ENCODE assay signal across 8 cellular contexts in the genomic region with DNA sequence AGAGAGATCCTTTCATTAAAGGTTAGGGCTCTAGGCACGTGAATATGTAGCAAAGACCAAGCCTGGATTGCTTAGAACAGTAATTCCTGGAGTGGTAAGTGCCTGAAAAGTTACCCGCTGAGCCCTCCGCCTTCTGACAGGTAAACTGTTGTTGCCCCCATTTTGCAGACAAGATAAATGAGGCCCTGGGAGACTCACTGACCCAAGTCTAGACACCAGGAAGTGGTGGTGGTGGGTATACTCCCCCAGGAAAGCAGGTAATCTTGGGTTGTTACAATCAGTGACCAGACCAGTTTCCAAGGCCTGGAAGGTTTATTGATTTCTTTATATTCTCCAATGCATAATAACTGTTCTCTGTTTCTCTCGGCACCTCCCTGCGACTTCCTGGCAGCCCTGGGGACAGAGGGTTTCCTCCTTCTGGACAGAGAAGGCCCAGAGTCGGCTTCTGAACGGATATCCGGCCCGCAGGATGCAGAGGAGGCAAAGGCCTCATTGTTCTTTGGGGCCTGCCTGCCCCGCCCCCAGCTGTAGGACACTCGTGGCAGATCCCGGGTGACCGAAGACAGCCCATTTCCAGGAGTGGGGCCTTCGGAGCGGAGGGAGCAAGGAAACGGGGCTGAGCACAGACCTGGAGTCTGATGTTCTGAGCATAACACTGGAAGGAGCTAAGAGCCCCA. TPM values are rescaled to one million over a fixed set of nuclear protein-coding genes. Genes with fewer than 3 reads are reported as not detected.
DNase-seq lines count a peak whose midpoint lies in the region; ATAC-seq, FAIRE-seq and TF ChIP-seq lines count a peak whose summit lies in the region.

No MANE protein-coding gene starts in this region.

- H3K4me3 ChIP-seq in GM12878: peak overlapping the region; percentile 73
- H3K4me3 ChIP-seq in iPS-20b (ENCODE audit: low read length): peak overlapping the region; percentile 66; the same call in 1 of the 2 replicates
- peak overlapping the region in 1 of 2 donors; percentile 87 for H3K4me3 ChIP-seq in small intestine (ENCODE audit: low read depth in 1 of 2, low read length in 2 of 2)

- TF ChIP-seq EP300 in GM12878 (IDR thresholded peaks at IDR 0.05; ENCODE audit: borderline replicate concordance in 1 of 2, control insufficient read depth in 1 of 2, low read depth in 2 of 2, low read length in 2 of 2): no peak

- in situ Hi-C loops in GM13976 (cut with MboI; ENCODE audit: low sequenced_read_pairs, unreplicated experiment): no loop called here
- in situ Hi-C loops in GM12878 (cut with MboI): loop anchor here (5.0 kb wide), 1 partner anchor 286 kb away; no protein-coding TSS in a partner anchor

- intact Hi-C loops in GM12878 (cut with micrococcal nuclease; ENCODE audit: unreplicated experiment): loop anchor here (1.0 to 5.0 kb wide), 5 partner anchors 211 to 446 kb away; partner anchors contain the start of genes BAG3, RGS10 and TIAL1

- DNase-seq in GM13976 (ENCODE audit: low spot score) (peak; percentile 74), SKM-1 (lab: John Stamatoyannopoulos, UW; ENCODE audit: unreplicated experiment) (peak; percentile 35), GM12878 (ENCODE audit: low read depth, low spot score) (no peak), small intestine (peak; percentile 78), NCI-H2171 (lab: John Stamatoyannopoulos, UW) (no peak), putamen (ENCODE audit: low spot score) (no peak)

- peaks cover 34% of the 10 kb centered on the region for H3K79me2 ChIP-seq in GM12878 (ENCODE audit: control insufficient read depth, insufficient read depth, low read length)

- POLR2A ChIA-PET in GM12878 (lab: Charles Lee): interaction anchor here (0.5 to 1.6 kb wide), 5 partner anchors 17 to 523 kb away, joined by 3 to 7 read pairs (median 6); partner anchors contain the start of gene EIF3A

- SMC1A ChIA-PET in GM12878 (lab: Charles Lee; ENCODE audit: uncharacterized antibody, unreplicated experiment): interaction anchor here (0.8 to 5.3 kb wide), 13 partner anchors 8 to 311 kb away, joined by 3 to 28 read pairs (median 5); no protein-coding TSS in a partner anchor

- 13% methylated on average over 16 of the region's 16 CpGs for WGBS in GM12878 (ENCODE audit: insufficient coverage, insufficient replicate concordance, low lambda C conversion rate, missing lambda C conversion rate)
- WGBS in small intestine, 3 donors: 18 to 23% (median 19%) methylated on average over 16 of the region's 16 CpGs

- RAD21 ChIA-PET in GM12878 (lab: Charles Lee; ENCODE audit: unreplicated experiment): interaction anchor here (0.6 to 3.8 kb wide), 23 partner anchors 7 to 499 kb away, joined by 3 to 46 read pairs (median 5); partner anchors contain the start of genes PRDX3 and RGS10

- peak; percentile 30 for ATAC-seq in HG02981 (IDR thresholded peaks at IDR 0.05; ENCODE audit: unreplicated experiment)
- peak; percentile 68 for ATAC-seq in GM12878

- no peak for TF ChIP-seq RAD21 in GM12878 (IDR thresholded peaks at IDR 0.05; ENCODE audit: insufficient read depth, low read depth, low read length)

- peak; percentile 47 for FAIRE-seq in GM12878 (lab: Jason Lieb, UNC)
- FAIRE-seq in small intestine (lab: Jason Lieb, UNC): no peak

- H3K27ac ChIP-seq in GM12878 (ENCODE audit: control insufficient read depth, insufficient read depth): peak overlapping the region; percentile 85
- no peak overlapping the region for H3K27ac ChIP-seq in iPS-20b (ENCODE audit: low read length)
- H3K27ac ChIP-seq in small intestine (ENCODE audit: low read depth in 1 of 2, low read length in 1 of 2): peak overlapping the region; percentile 95 to 98

- H3K36me3 ChIP-seq in GM12878 (ENCODE audit: control insufficient read depth in 2 of 2, insufficient read depth in 2 of 2, low read length in 1 of 2): no peaks in the 10 kb centered on the region
- no peaks in the 10 kb centered on the region for H3K36me3 ChIP-seq in iPS-20b (ENCODE audit: insufficient read depth, low read depth, low read length)
- H3K36me3 ChIP-seq in small intestine (ENCODE audit: control insufficient read depth in 2 of 2, insufficient read depth in 2 of 2, low read length in 2 of 2): no peaks in the 10 kb centered on the region

- H3K9ac ChIP-seq in GM12878 (ENCODE audit: control insufficient read depth, insufficient read depth, low read length): peak overlapping the region; percentile 84
- peak overlapping the region; percentile 79; the same call in 1 of the 2 replicates for H3K9ac ChIP-seq in iPS-20b (ENCODE audit: low read depth, low read length)

- TSS peak; percentile 97 for BruUV-seq in GM12878 (replicated peaks; lab: Mats Ljungman, UMichigan)

- H3K4me1 ChIP-seq in GM12878 (ENCODE audit: control insufficient read depth, insufficient read depth, low read length): peaks cover 5% of the 10 kb centered on the region
- H3K4me1 ChIP-seq in iPS-20b (ENCODE audit: insufficient read depth, low read length): peaks cover 14% of the 10 kb centered on the region; the same call in 1 of the 2 replicates
- peaks cover 2 to 3% of the 10 kb centered on the region in 2 donors for H3K4me1 ChIP-seq in small intestine (ENCODE audit: control insufficient read depth in 2 of 2, insufficient read depth in 1 of 2, low read depth in 1 of 2, low read length in 1 of 2)

- CTCF ChIA-PET in GM12878 (lab: Yijun Ruan, JAX): interaction anchor here (0.6 to 4.6 kb wide), 26 partner anchors 8 to 445 kb away, joined by 3 to 43 read pairs (median 4); partner anchors contain the start of genes BAG3 and RGS10

- no peaks in the 10 kb centered on the region for H3K9me3 ChIP-seq in GM12878 (replicated peaks; ENCODE audit: control insufficient read depth, insufficient read depth, low read length)
- H3K9me3 ChIP-seq in iPS-20b (ENCODE audit: insufficient read depth, low read depth, low read length): no peaks in the 10 kb centered on the region
- H3K9me3 ChIP-seq in small intestine (ENCODE audit: control insufficient read depth, low read depth): no peaks in the 10 kb centered on the region

- H4K20me1 ChIP-seq in GM12878 (ENCODE audit: control insufficient read depth, insufficient read depth): no peaks in the 10 kb centered on the region

- H2AFZ ChIP-seq in GM12878 (ENCODE audit: control insufficient read depth, low read depth, low read length): peak overlapping the region; percentile 62

- TF ChIP-seq CTCF in GM13976 (IDR thresholded peaks at IDR 0.05; ENCODE audit: borderline replicate concordance, control extremely low read depth, extremely low read depth, insufficient read depth, missing control alignments): no peak
- no peak for TF ChIP-seq CTCF in GM12878 (IDR thresholded peaks at IDR 0.05 in 2 of 3, conservative IDR thresholded peaks at IDR 0.05 in 1 of 3; ENCODE audit: control insufficient read depth in 2 of 3, extremely low read depth in 1 of 3, insufficient read depth in 1 of 3, low read depth in 3 of 3, low read length in 3 of 3)

- H3K4me2 ChIP-seq in GM12878 (ENCODE audit: control insufficient read depth, insufficient read depth): peak overlapping the region; percentile 92

- H3K27me3 ChIP-seq in GM12878 (replicated peaks in 1 of 2; ENCODE audit: control insufficient read depth in 2 of 2, insufficient read depth in 2 of 2, low read length in 1 of 2): no peaks in the 10 kb centered on the region
- peaks cover 23% of the 10 kb centered on the region for H3K27me3 ChIP-seq in iPS-20b (ENCODE audit: insufficient read depth, low read length)
- no peaks in the 10 kb centered on the region for H3K27me3 ChIP-seq in small intestine (ENCODE audit: control insufficient read depth in 2 of 2, insufficient read depth in 2 of 2, low read length in 2 of 2)

- no peak for TF ChIP-seq POLR2A in GM12878 (IDR thresholded peaks at IDR 0.05; ENCODE audit: low read depth, low read length)

RNA-seq across cellular contexts. Expression of gene GRK5, which starts 1.3 kb away (rescaled TPM):
- total RNA-seq in GM12878 (2013; cell fraction: nucleolus; rRNA removed): 11.5 and 12.2 TPM in 2 replicates
- total RNA-seq in GM12878 (2014; rRNA removed): 15.3 and 15.6 TPM in 2 replicates
- 13.4 and 14.1 TPM in 2 replicates for total RNA-seq in GM12878 (2014; rRNA removed; fragmentation: Illumina TruSeq; extraction: Trizol)
- 20.7 and 21.4 TPM in 2 replicates for total RNA-seq in GM12878 (2021)
- polyA plus RNA-seq in GM12878 (2011; ENCODE audit: low read depth): 7.6 TPM
- polyA plus RNA-seq in GM12878 (2011; rRNA removed): 2.8 and 4.0 TPM in 2 replicates
- 3.7 and 3.9 TPM in 2 replicates for polyA plus RNA-seq in GM12878 (2011; cell fraction: cytosol; rRNA removed)
- 7.0 and 7.8 TPM in 2 replicates for polyA plus RNA-seq in GM12878 (2011; cell fraction: nucleus; rRNA removed)
- 13.7 and 16.7 TPM in 2 replicates for polyA plus RNA-seq in GM12878 (2012)
- 21.3 and 22.1 TPM in 2 replicates for polyA plus RNA-seq in GM12878 (2014; fragmentation: Illumina TruSeq; extraction: Trizol)
- under 1 TPM; 0.11 to 0.86 TPM for polyA plus RNA-seq in GM12878 (2014; fragmentation: Nextera tagmentation; extraction: Ambion mirVana)
- polyA plus RNA-seq in GM12878 (2014; rRNA removed): 13.4 and 13.9 TPM in 2 replicates
- 1 to 10 TPM; 5.7 to 6.7 TPM for polyA plus RNA-seq in GM12878 (2016; fragmentation: Nextera tagmentation; extraction: Ambion mirVana)
- 2.6 and 3.5 TPM in 2 replicates for polyA minus RNA-seq in GM12878 (2011; rRNA and poly(A)+ RNA removed)
- polyA minus RNA-seq in GM12878 (2011; cell fraction: cytosol; rRNA and poly(A)+ RNA removed): 1.3 and 1.9 TPM in 2 replicates
- 2.4 and 3.3 TPM in 2 replicates for polyA minus RNA-seq in GM12878 (2011; cell fraction: nucleus; rRNA and poly(A)+ RNA removed)
- 10 to 100 TPM; 24.4 to 50.5 (median 27.7) TPM for polyA plus RNA-seq in small intestine

RNA-seq across cellular contexts. Expression of gene PRDX3, which starts 27.5 kb away (rescaled TPM):
- total RNA-seq in GM12878 (2013; cell fraction: nucleolus; rRNA removed): 46.3 and 60.4 TPM in 2 replicates
- total RNA-seq in GM12878 (2014; rRNA removed) (334 and 363 TPM in 2 replicates), GM12878 (2014; rRNA removed; fragmentation: Illumina TruSeq; extraction: Trizol) (240 and 248 TPM in 2 replicates), GM12878 (2021) (195 TPM in 2 replicates)
- polyA plus RNA-seq in GM12878 (2011; ENCODE audit: low read depth): 110 TPM
- polyA plus RNA-seq in GM12878 (2011; rRNA removed) (463 and 554 TPM in 2 replicates), GM12878 (2014; fragmentation: Illumina TruSeq; extraction: Trizol) (262 and 272 TPM in 2 replicates), GM12878 (2014; fragmentation: Nextera tagmentation; extraction: Ambion mirVana) (1,000 to 10,000 TPM in 1 of 2 experiments, 100 to 1,000 TPM in 1; 827 to 1,431 TPM), GM12878 (2014; rRNA removed) (254 and 258 TPM in 2 replicates), GM12878 (2016; fragmentation: Nextera tagmentation; extraction: Ambion mirVana) (100 to 1,000 TPM; 631 to 689 TPM), small intestine (100 to 1,000 TPM; 134 to 222 (median 201) TPM)
- 198 and 231 TPM in 2 replicates for polyA plus RNA-seq in GM12878 (2011; cell fraction: cytosol; rRNA removed)
- polyA plus RNA-seq in GM12878 (2011; cell fraction: nucleus; rRNA removed): 171 and 180 TPM in 2 replicates
- polyA plus RNA-seq in GM12878 (2012): 130 and 177 TPM in 2 replicates
- polyA minus RNA-seq in GM12878 (2011; rRNA and poly(A)+ RNA removed): 268 and 279 TPM in 2 replicates
- polyA minus RNA-seq in GM12878 (2011; cell fraction: cytosol; rRNA and poly(A)+ RNA removed): 55.9 and 72.6 TPM in 2 replicates
- polyA minus RNA-seq in GM12878 (2011; cell fraction: nucleus; rRNA and poly(A)+ RNA removed): 53.2 and 79.4 TPM in 2 replicates

RNA-seq across cellular contexts. Expression of gene SFXN4, which starts 40.5 kb away (rescaled TPM):
- total RNA-seq in GM12878 (2013; cell fraction: nucleolus; rRNA removed): 17.9 and 30.9 TPM in 2 replicates
- total RNA-seq in GM12878 (2014; rRNA removed) (41.7 and 44.9 TPM in 2 replicates), GM12878 (2014; rRNA removed; fragmentation: Illumina TruSeq; extraction: Trizol) (37.8 and 40.7 TPM in 2 replicates), GM12878 (2021) (39.7 and 45.3 TPM in 2 replicates)
- polyA plus RNA-seq in GM12878 (2011; ENCODE audit: low read depth): 22.3 TPM
- polyA plus RNA-seq in GM12878 (2011; rRNA removed) (40.7 and 48.5 TPM in 2 replicates), GM12878 (2014; fragmentation: Illumina TruSeq; extraction: Trizol) (45.9 and 81.1 TPM in 2 replicates), GM12878 (2014; fragmentation: Nextera tagmentation; extraction: Ambion mirVana) (100 to 1,000 TPM in 1 of 2 experiments, 10 to 100 TPM in 1; 71.9 to 111 TPM), GM12878 (2014; rRNA removed) (51.8 and 54.4 TPM in 2 replicates), GM12878 (2016; fragmentation: Nextera tagmentation; extraction: Ambion mirVana) (10 to 100 TPM; 58.1 to 61.2 TPM), small intestine (10 to 100 TPM; 54.3 to 63.7 (median 54.6) TPM)
- polyA plus RNA-seq in GM12878 (2011; cell fraction: cytosol; rRNA removed): 31.6 and 32.4 TPM in 2 replicates
- 39.3 and 40.6 TPM in 2 replicates for polyA plus RNA-seq in GM12878 (2011; cell fraction: nucleus; rRNA removed)
- polyA plus RNA-seq in GM12878 (2012): 21.5 and 27.6 TPM in 2 replicates
- 22.2 and 24.2 TPM in 2 replicates for polyA minus RNA-seq in GM12878 (2011; rRNA and poly(A)+ RNA removed)
- 10.5 and 13.4 TPM in 2 replicates for polyA minus RNA-seq in GM12878 (2011; cell fraction: cytosol; rRNA and poly(A)+ RNA removed)
- polyA minus RNA-seq in GM12878 (2011; cell fraction: nucleus; rRNA and poly(A)+ RNA removed): 7.7 and 16.3 TPM in 2 replicates

Comparison
In these comparisons a context has a peak if more than half of its experiments do, and no peak if none do; other contexts are left out.
1. DNase-seq: peak in GM13976 (single experiment), SKM-1 (single experiment) and small intestine (single experiment); none in GM12878 (single experiment), NCI-H2171 (single experiment) and putamen (single experiment).